Comparison of ENCODE assay signal across 14 cellular contexts in genomic region chr7:48909887-48910286, GRCh38. TPM values are rescaled to one million over a fixed set of nuclear protein-coding genes. Genes with fewer than 3 reads are reported as not detected.
"Had no signal": no experiment of that assay in that cellular context is flagged by ENCODE, and none has a peak within 500 bp of the region (broad histone marks: within the 10 kb centered on the region; RNA-seq: fewer than 3 reads in every experiment).

No MANE protein-coding gene starts in this region.

RNA-seq across cellular contexts. Expression of gene CDC14C, which starts 14.5 kb away (rescaled TPM):
- total RNA-seq: activated B cell treated with CpG ODN at 0.5 μM for 24 hours; activated CD4-positive, alpha-beta memory T cell treated with anti-CD3 and anti-CD28 coated beads for 36 hours; activated CD4-positive, alpha-beta memory T cell treated with anti-CD3 and anti-CD28 coated beads, Interleukin-2, amount 10 ng/mL, durations not matched to agents 7 days and 5 days; activated CD4-positive, alpha-beta T cell treated with anti-CD3 and anti-CD28 coated beads for 36 hours; activated CD4-positive, alpha-beta T cell treated with anti-CD3 and anti-CD28 coated beads, Interleukin-2, amount 10 ng/mL, durations not matched to agents 24 days and 14 days; activated CD4-positive, alpha-beta T cell treated with anti-CD3 and anti-CD28 coated beads, Interleukin-2, amount 10 ng/mL, durations not matched to agents 7 days and 5 days; activated CD8-positive, alpha-beta memory T cell treated with anti-CD3 and anti-CD28 coated beads for 36 hours; activated CD8-positive, alpha-beta memory T cell treated with anti-CD3 and anti-CD28 coated beads, Interleukin-2, amount 10 ng/mL, durations not matched to agents 7 days and 5 days; activated CD8-positive, alpha-beta T cell treated with anti-CD3 and anti-CD28 coated beads for 36 hours; activated CD8-positive, alpha-beta T cell treated with anti-CD3 and anti-CD28 coated beads, Interleukin-2, amount 10 ng/mL, durations not matched to agents 7 days and 5 days; T-cell; T-helper 1 cell treated with Interleukin-12 subunit alpha and Interleukin-12 subunit beta and Interleukin-4 antibody, amounts not matched to agents 30 ng/mL and 1 ng/mL, for 36 hours; T-helper 17 cell; T-helper 2 cell treated with Interferon-gamma antibody and Interleukin-4, amounts not matched to agents 100 ng/mL and 5 ng/mL, for 36 hours had no signal
